Comparison of ENCODE assay signal across 9 cellular contexts in the genomic region with DNA sequence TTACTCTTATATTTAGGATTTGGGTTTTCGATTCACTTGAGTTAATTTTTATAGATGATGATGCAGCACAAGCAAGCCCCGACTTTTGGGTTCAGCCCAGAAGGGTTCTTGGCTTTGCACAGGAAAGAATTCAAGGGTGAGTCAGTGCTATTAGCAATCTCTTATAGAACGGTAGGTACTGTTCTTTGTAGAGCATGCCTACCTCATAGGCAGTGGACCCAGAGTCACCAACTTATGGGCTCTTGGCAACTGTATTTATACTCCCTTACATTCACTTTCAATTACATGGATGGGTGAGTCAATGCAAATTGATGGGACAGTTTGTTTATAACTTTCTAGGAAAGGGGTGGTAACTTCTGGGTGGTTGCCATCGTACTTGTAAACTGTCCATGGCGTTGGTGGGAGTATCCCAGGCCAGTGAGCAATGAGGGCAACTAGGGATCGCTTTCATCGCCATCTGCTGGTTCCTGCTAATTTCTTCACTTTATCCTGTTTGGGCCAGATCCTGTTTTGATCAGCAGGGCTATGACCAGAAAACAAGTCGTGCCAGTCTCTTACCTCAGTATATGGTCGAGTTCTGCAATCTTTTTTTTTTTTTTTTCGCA.
DNase-seq lines count a peak whose midpoint lies in the region; ATAC-seq and TF ChIP-seq lines count a peak whose summit lies in the region.
"Had no signal": no experiment of that assay in that cellular context is flagged by ENCODE, and none has a peak within 500 bp of the region (broad histone marks: within the 10 kb centered on the region; RNA-seq: fewer than 3 reads in every experiment).

No MANE protein-coding gene starts in this region.

- no peaks in the 10 kb centered on the region for H3K9me3 ChIP-seq in breast epithelium
- H3K9me3 ChIP-seq in fibroblast of lung (ENCODE audit: control insufficient read depth, insufficient read depth, low read depth, low read length) = no peaks in the 10 kb centered on the region
- peaks cover 0 to 3% (median 0%) of the 10 kb centered on the region in 12 donors for H3K9me3 ChIP-seq in heart left ventricle

- peak; percentile 37 for TF ChIP-seq CTCF in MCF 10A (IDR thresholded peaks at IDR 0.05; ENCODE audit: unreplicated experiment)
- TF ChIP-seq CTCF in breast epithelium (IDR thresholded peaks at IDR 0.05) = no peak
- peak in 1 of 2 donors; percentile 47 for TF ChIP-seq CTCF in fibroblast of lung (conservative IDR thresholded peaks at IDR 0.05 in 1 of 2, IDR thresholded peaks at IDR 0.05 in 1 of 2; ENCODE audit: low read depth in 1 of 2, low read length in 2 of 2)
- peak in 1 of 12 donors; percentile 4 for TF ChIP-seq CTCF in heart left ventricle (IDR thresholded peaks at IDR 0.05)

- no peak overlapping the region for H2AFZ ChIP-seq in fibroblast of lung (ENCODE audit: low read length)

- H3K27me3 ChIP-seq in breast epithelium (no peaks in the 10 kb centered on the region), fibroblast of lung (ENCODE audit: control insufficient read depth, insufficient read depth, low read length) (no peaks in the 10 kb centered on the region), heart left ventricle (no peaks in the 10 kb centered on the region)

- BruUV-seq in MCF 10A (replicated peaks; lab: Mats Ljungman, UMichigan) = no TSS peak

- CTCF ChIA-PET in MCF 10A (lab: Yijun Ruan, JAX) = interaction anchor here (0.7 to 1.6 kb wide), 5 partner anchors 14 to 942 kb away, joined by 3 to 8 read pairs (median 6); no protein-coding TSS in a partner anchor

- no peaks in the 10 kb centered on the region for H3K79me2 ChIP-seq in fibroblast of lung (ENCODE audit: control insufficient read depth, insufficient read depth, low read length)

- H3K27ac Mint-ChIP-seq in MCF 10A (ENCODE audit: low read depth, unreplicated experiment) = peak overlapping the region; percentile 71
- H3K27ac Mint-ChIP-seq: activated naive CD8-positive, alpha-beta T cell treated with anti-CD3 and anti-CD28 coated beads, Interleukin-2, amount 10 ng/mL, durations not matched to agents 7 days and 5 days had no signal

- no peak for TF ChIP-seq POLR2A in breast epithelium (IDR thresholded peaks at IDR 0.05)
- no peak for TF ChIP-seq POLR2A in heart left ventricle (IDR thresholded peaks at IDR 0.05)

- ATAC-seq in GM19324 (IDR thresholded peaks at IDR 0.05; ENCODE audit: low FRiP score, unreplicated experiment) (no peak), GM21515 (IDR thresholded peaks at IDR 0.05; ENCODE audit: unreplicated experiment) (no peak), GM18868 (IDR thresholded peaks at IDR 0.05; ENCODE audit: unreplicated experiment) (no peak), heart left ventricle (no peak)

- H3K4me3 ChIP-seq in breast epithelium (no peak overlapping the region), fibroblast of lung (replicated peaks in 1 of 4; ENCODE audit: control extremely low read depth in 1 of 4, insufficient read depth in 1 of 4, low read depth in 3 of 4, low read length in 4 of 4) (no peak overlapping the region), heart left ventricle (no peak overlapping the region)

- no peaks in the 10 kb centered on the region for H3K36me3 Mint-ChIP-seq in MCF 10A (ENCODE audit: insufficient read depth, unreplicated experiment)
- H3K36me3 Mint-ChIP-seq: activated naive CD8-positive, alpha-beta T cell treated with anti-CD3 and anti-CD28 coated beads, Interleukin-2, amount 10 ng/mL, durations not matched to agents 7 days and 5 days had no signal

- H3K4me3 Mint-ChIP-seq in MCF 10A (ENCODE audit: unreplicated experiment) = peak overlapping the region; percentile 28
- H3K4me3 Mint-ChIP-seq: activated naive CD8-positive, alpha-beta T cell treated with anti-CD3 and anti-CD28 coated beads, Interleukin-2, amount 10 ng/mL, durations not matched to agents 7 days and 5 days had no signal

- DNase-seq in MCF 10A (ENCODE audit: unreplicated experiment) (peak; percentile 91), breast epithelium (ENCODE audit: low spot score in 2 of 2) (no peak), NCI-H82 (lab: John Stamatoyannopoulos, UW) (peak; percentile 67), fibroblast of lung (ENCODE audit: low read depth in 2 of 2) (peak; percentile 0 to 81), heart left ventricle (no peak)
- DNase-seq: activated naive CD8-positive, alpha-beta T cell treated with anti-CD3 and anti-CD28 coated beads, Interleukin-2, amount 10 ng/mL, durations not matched to agents 7 days and 5 days had no signal

- POLR2A ChIA-PET in MCF 10A (lab: Yijun Ruan, JAX) = no interaction called here

- H3K36me3 ChIP-seq in breast epithelium (no peaks in the 10 kb centered on the region), fibroblast of lung (ENCODE audit: control insufficient read depth, insufficient read depth, low read length) (no peaks in the 10 kb centered on the region), heart left ventricle (no peaks in the 10 kb centered on the region)

- 47 to 61% (median 53%) methylated on average over 10 of the region's 10 CpGs for WGBS in heart left ventricle, 4 donors

- no peaks in the 10 kb centered on the region for H3K4me1 ChIP-seq in breast epithelium
- H3K4me1 ChIP-seq in fibroblast of lung (ENCODE audit: control insufficient read depth, extremely low read depth, insufficient read depth, low read length) = no peaks in the 10 kb centered on the region
- no peaks in the 10 kb centered on the region for H3K4me1 ChIP-seq in heart left ventricle

- no peaks in the 10 kb centered on the region for H4K20me1 ChIP-seq in fibroblast of lung (ENCODE audit: control insufficient read depth, extremely low read depth, insufficient read depth, low read length)

- peaks cover 24% of the 10 kb centered on the region for H3K4me1 Mint-ChIP-seq in MCF 10A (ENCODE audit: insufficient read depth, unreplicated experiment)
- H3K4me1 Mint-ChIP-seq: activated naive CD8-positive, alpha-beta T cell treated with anti-CD3 and anti-CD28 coated beads, Interleukin-2, amount 10 ng/mL, durations not matched to agents 7 days and 5 days had no signal

- no peaks in the 10 kb centered on the region for H3K9me3 Mint-ChIP-seq in MCF 10A (ENCODE audit: unreplicated experiment)

- H3K27me3 Mint-ChIP-seq in MCF 10A (ENCODE audit: insufficient read depth, unreplicated experiment) = no peaks in the 10 kb centered on the region
- H3K27me3 Mint-ChIP-seq: activated naive CD8-positive, alpha-beta T cell treated with anti-CD3 and anti-CD28 coated beads, Interleukin-2, amount 10 ng/mL, durations not matched to agents 7 days and 5 days had no signal

- intact Hi-C loops in MCF 10A (cut with micrococcal nuclease) (loop anchor here (1.0 kb wide), 1 partner anchor 360 kb away; no protein-coding TSS in a partner anchor), breast epithelium (cut with DNase I; ENCODE audit: low total_unique reads) (no loop called here), heart left ventricle (cut with DNase I) (loop anchor here in 1 of 10 donors (10.0 kb wide), 1 partner anchor 355 kb away; no protein-coding TSS in a partner anchor)

- H3K4me2 ChIP-seq in fibroblast of lung (ENCODE audit: extremely low read depth, insufficient read depth, low read length) = no peak overlapping the region

- H3K9ac ChIP-seq in fibroblast of lung (ENCODE audit: insufficient read depth, low read length) = no peak overlapping the region

- H3K27ac ChIP-seq in breast epithelium (no peak overlapping the region), fibroblast of lung (ENCODE audit: insufficient read depth, low read length) (no peak overlapping the region), heart left ventricle (no peak overlapping the region)

Comparison
In these comparisons a context has a peak if more than half of its experiments do, and no peak if none do; other contexts are left out.
1. DNase-seq: peak in MCF 10A (single experiment), NCI-H82 (single experiment) and fibroblast of lung (2 of 2); none in breast epithelium (0 of 2) and heart left ventricle (0 of 5).